18 cellular contexts compared by ENCODE assay signal in the genomic region with DNA sequence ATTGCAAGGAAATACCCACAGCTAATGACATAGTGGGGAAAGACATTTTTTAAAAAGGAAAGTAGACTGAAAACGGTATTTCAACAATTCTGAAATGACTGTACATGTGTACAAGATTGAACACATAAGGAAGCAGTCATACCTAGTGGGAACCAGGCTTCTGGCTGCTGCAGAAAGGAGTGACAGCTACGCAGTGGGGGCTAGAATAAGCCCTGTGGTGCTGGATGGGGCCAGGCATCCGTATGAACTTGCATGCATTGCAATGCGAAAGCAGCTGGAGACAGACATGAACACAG. TPM values are rescaled to one million over a fixed set of nuclear protein-coding genes. Genes with fewer than 3 reads are reported as not detected.
DNase-seq lines count a peak whose midpoint lies in the region; ATAC-seq, FAIRE-seq and TF ChIP-seq lines count a peak whose summit lies in the region.
"Had no signal": no experiment of that assay in that cellular context is flagged by ENCODE, and none has a peak within 500 bp of the region (broad histone marks: within the 10 kb centered on the region; RNA-seq: fewer than 3 reads in every experiment).

No MANE protein-coding gene starts in this region.

- FAIRE-seq in pancreas (lab: Jason Lieb, UNC) = no peak
- FAIRE-seq: frontal cortex, keratinocyte had no signal

- H3K36me3 ChIP-seq in PC-9 (ENCODE audit: low read depth) (no peaks in the 10 kb centered on the region), pancreas (no peaks in the 10 kb centered on the region)

- TF ChIP-seq CTCF in PC-9 (conservative IDR thresholded peaks at IDR 0.05) (no peak), pancreas (IDR thresholded peaks at IDR 0.05) (no peak), MCF 10A (IDR thresholded peaks at IDR 0.05; ENCODE audit: unreplicated experiment) (no peak)

- H3K4me3 Mint-ChIP-seq in stimulated activated naive B cell treated with anti-CD40 and anti-IgM and Interleukin-4, amounts not matched to agents 10 μg/mL and 1 μg/mL and 100 μg/mL, for 72 hours = no peak overlapping the region
- H3K4me3 Mint-ChIP-seq in MCF 10A (ENCODE audit: unreplicated experiment) = no peak overlapping the region

- intact Hi-C loops in PC-9 (cut with micrococcal nuclease; ENCODE audit: unreplicated experiment) = no loop called here
- intact Hi-C loops in pancreas (cut with DNase I) = no loop called here
- intact Hi-C loops in MCF 10A (cut with micrococcal nuclease) = loop anchor here (10.0 kb wide), 1 partner anchor 142 kb away; no protein-coding TSS in a partner anchor

- H3K27me3 ChIP-seq in PC-9 (ENCODE audit: insufficient read depth, low read depth) (peaks cover 38% of the 10 kb centered on the region), pancreas (no peaks in the 10 kb centered on the region)
- H3K27me3 ChIP-seq: body of pancreas had no signal

- peak; percentile 44 to 89 for ATAC-seq in activated naive CD4-positive, alpha-beta T cell treated with anti-CD3 and anti-CD28 coated beads, Interleukin-2, amount 50 U/mL, for 72 hours
- ATAC-seq in HG02571 (IDR thresholded peaks at IDR 0.05; ENCODE audit: unreplicated experiment) (peak; percentile 64), HG03108 (IDR thresholded peaks at IDR 0.05; ENCODE audit: unreplicated experiment) (peak; percentile 53), pancreas (no peak)
- peak; percentile 56 to 78 for ATAC-seq in stimulated activated naive B cell treated with anti-CD40 and anti-IgM and Interleukin-4, amounts not matched to agents 10 μg/mL and 1 μg/mL and 100 μg/mL, for 72 hours (replicated peaks)
- ATAC-seq: body of pancreas had no signal

- H3K9me3 Mint-ChIP-seq in activated naive CD4-positive, alpha-beta T cell treated with anti-CD3 and anti-CD28 coated beads, Interleukin-2, amount 50 U/mL, for 72 hours = no peaks in the 10 kb centered on the region
- no peaks in the 10 kb centered on the region for H3K9me3 Mint-ChIP-seq in stimulated activated naive B cell treated with anti-CD40 and anti-IgM and Interleukin-4, amounts not matched to agents 10 μg/mL and 1 μg/mL and 100 μg/mL, for 72 hours
- H3K9me3 Mint-ChIP-seq in MCF 10A (ENCODE audit: unreplicated experiment) = no peaks in the 10 kb centered on the region

- POLR2A ChIA-PET in PC-9 (lab: Charles Lee; ENCODE audit: unreplicated experiment) (no interaction called here), MCF 10A (lab: Yijun Ruan, JAX) (no interaction called here)

- BruUV-seq in PC-9 (replicated peaks; lab: Mats Ljungman, UMichigan) = no TSS peak
- BruUV-seq in MCF 10A (replicated peaks; lab: Mats Ljungman, UMichigan) = no TSS peak

- peaks cover 15% of the 10 kb centered on the region in 2 donors for H3K27me3 Mint-ChIP-seq in stimulated activated naive B cell treated with anti-CD40 and anti-IgM and Interleukin-4, amounts not matched to agents 10 μg/mL and 1 μg/mL and 100 μg/mL, for 72 hours
- peaks cover 53% of the 10 kb centered on the region for H3K27me3 Mint-ChIP-seq in MCF 10A (ENCODE audit: insufficient read depth, unreplicated experiment)

- H3F3A ChIP-seq in PC-9 (ENCODE audit: insufficient read depth, low read depth) = no peaks in the 10 kb centered on the region

- H3K4me2 ChIP-seq in PC-9 = no peak overlapping the region

- no peak overlapping the region for H2AFZ ChIP-seq in PC-9
- H2AFZ ChIP-seq: GM23248 had no signal

- H3K4me1 Mint-ChIP-seq in stimulated activated naive B cell treated with anti-CD40 and anti-IgM and Interleukin-4, amounts not matched to agents 10 μg/mL and 1 μg/mL and 100 μg/mL, for 72 hours = no peaks in the 10 kb centered on the region
- no peaks in the 10 kb centered on the region for H3K4me1 Mint-ChIP-seq in MCF 10A (ENCODE audit: insufficient read depth, unreplicated experiment)

- no peak for DNase-seq in activated naive CD4-positive, alpha-beta T cell treated with anti-CD3 and anti-CD28 coated beads, Interleukin-2, amount 50 U/mL, for 72 hours (ENCODE audit: low spot score in 2 of 2)
- DNase-seq in activated naive CD4-positive, alpha-beta T cell treated with Interleukin-2 at 50 U/mL for 16 hours = no peak
- no peak for DNase-seq in stimulated activated naive B cell treated with anti-CD40 and anti-IgM and Interleukin-4, amounts not matched to agents 10 μg/mL and 1 μg/mL and 100 μg/mL, for 72 hours
- DNase-seq in PC-9 (no peak), pancreas (no peak), MCF 10A (ENCODE audit: unreplicated experiment) (no peak)
- DNase-seq: body of pancreas; DMS 273 treated with DMSO at 0.1 percent for 48 hours; effector CD8-positive, alpha-beta T cell; GM23248; MM.1S had no signal

- no peaks in the 10 kb centered on the region for H3K4me1 ChIP-seq in PC-9 (replicated peaks; ENCODE audit: insufficient read depth)
- H3K4me1 ChIP-seq in pancreas = no peaks in the 10 kb centered on the region

- H3K9me2 ChIP-seq in PC-9 (ENCODE audit: insufficient read depth) = no peaks in the 10 kb centered on the region

- peak overlapping the region in 1 of 2 donors; percentile 84 for H3K27ac Mint-ChIP-seq in activated naive CD4-positive, alpha-beta T cell treated with anti-CD3 and anti-CD28 coated beads, Interleukin-2, amount 50 U/mL, for 72 hours
- H3K27ac Mint-ChIP-seq in stimulated activated naive B cell treated with anti-CD40 and anti-IgM and Interleukin-4, amounts not matched to agents 10 μg/mL and 1 μg/mL and 100 μg/mL, for 72 hours = no peak overlapping the region
- H3K27ac Mint-ChIP-seq in MCF 10A (ENCODE audit: low read depth, unreplicated experiment) = no peak overlapping the region
- H3K27ac Mint-ChIP-seq: progenitor cell of endocrine pancreas had no signal

- H3K9me3 ChIP-seq in PC-9 (ENCODE audit: insufficient read depth, low read depth) (no peaks in the 10 kb centered on the region), pancreas (no peaks in the 10 kb centered on the region)
- H3K9me3 ChIP-seq: body of pancreas had no signal

- H3K4me3 ChIP-seq in PC-9 = no peak overlapping the region
- H3K4me3 ChIP-seq in pancreas = no peak overlapping the region
- H3K4me3 ChIP-seq: body of pancreas, GM23248 had no signal

- H4K20me1 ChIP-seq in PC-9 (ENCODE audit: insufficient read depth) = no peaks in the 10 kb centered on the region

- H3K27ac ChIP-seq in PC-9 (no peak overlapping the region), pancreas (no peak overlapping the region)
- H3K27ac ChIP-seq: body of pancreas, GM23248 had no signal

- no peaks in the 10 kb centered on the region for H3K36me3 Mint-ChIP-seq in activated naive CD4-positive, alpha-beta T cell treated with anti-CD3 and anti-CD28 coated beads, Interleukin-2, amount 50 U/mL, for 72 hours
- no peaks in the 10 kb centered on the region for H3K36me3 Mint-ChIP-seq in stimulated activated naive B cell treated with anti-CD40 and anti-IgM and Interleukin-4, amounts not matched to agents 10 μg/mL and 1 μg/mL and 100 μg/mL, for 72 hours
- no peaks in the 10 kb centered on the region for H3K36me3 Mint-ChIP-seq in MCF 10A (ENCODE audit: insufficient read depth, unreplicated experiment)

- no peaks in the 10 kb centered on the region for H3K79me2 ChIP-seq in PC-9 (ENCODE audit: low read depth)

- CTCF ChIA-PET in PC-9 (lab: Charles Lee) (no interaction called here), MCF 10A (lab: Yijun Ruan, JAX) (interaction anchor here (0.6 kb wide), 1 partner anchor 138 kb away, joined by 4 read pairs; no protein-coding TSS in a partner anchor)

- 66 to 69% methylated on average over 4 of the region's 4 CpGs for WGBS in pancreas, 2 donors

RNA-seq across cellular contexts. Expression of a gene that starts 54.9 kb away (rescaled TPM):
- not detected for total RNA-seq in activated naive CD4-positive, alpha-beta T cell treated with anti-CD3 and anti-CD28 coated beads, Interleukin-2, amount 50 U/mL, for 72 hours
- total RNA-seq in PC-9 (2021) (not detected in 2 replicates), pancreas (not detected), MCF 10A (2022) (not detected in 2 replicates)
- not detected for polyA plus RNA-seq in pancreas
- total RNA-seq: body of pancreas, frontal cortex, GM23248, mucosa of gallbladder, progenitor cell of endocrine pancreas, urinary bladder had no signal
- polyA plus RNA-seq: GM23248, keratinocyte, urinary bladder had no signal

Comparison
In these comparisons a context has a peak if more than half of its experiments do, and no peak if none do; other contexts are left out.
1. ATAC-seq: peak in activated naive CD4-positive, alpha-beta T cell treated with anti-CD3 and anti-CD28 coated beads, Interleukin-2, amount 50 U/mL, for 72 hours (2 of 2), HG02571 (single experiment), HG03108 (single experiment) and stimulated activated naive B cell treated with anti-CD40 and anti-IgM and Interleukin-4, amounts not matched to agents 10 μg/mL and 1 μg/mL and 100 μg/mL, for 72 hours (2 of 2); none in pancreas (0 of 4).